In genomic region chr19:38496116-38496515, GRCh38 we compare ENCODE assay signal across 1 cellular context.
TF ChIP-seq lines count a peak whose summit lies in the region.

No MANE protein-coding gene starts in this region.

TF ChIP-seq in HCT116, 20 proteins besides CTCF, POLR2A, EP300 and RAD21:
- TF ChIP-seq EZH2 (IDR thresholded peaks at IDR 0.05) (no peak), CBX3 (IDR thresholded peaks at IDR 0.05; ENCODE audit: low read depth) (no peak), JUND (IDR thresholded peaks at IDR 0.05) (no peak), EGR1 (IDR thresholded peaks at IDR 0.05; ENCODE audit: low read depth) (no peak), FOSL1 (IDR thresholded peaks at IDR 0.05; ENCODE audit: low read depth) (no peak), SRF (IDR thresholded peaks at IDR 0.05; ENCODE audit: low read depth) (no peak), ELF1 (IDR thresholded peaks at IDR 0.05; ENCODE audit: borderline replicate concordance, low read depth) (no peak), ZNF274 (IDR thresholded peaks at IDR 0.05; ENCODE audit: low read depth, low read length) (no peak), ZBTB33 (IDR thresholded peaks at IDR 0.05; ENCODE audit: extremely low read depth, insufficient replicate concordance, low read length) (no peak)
- TF ChIP-seq, protein P1, sequence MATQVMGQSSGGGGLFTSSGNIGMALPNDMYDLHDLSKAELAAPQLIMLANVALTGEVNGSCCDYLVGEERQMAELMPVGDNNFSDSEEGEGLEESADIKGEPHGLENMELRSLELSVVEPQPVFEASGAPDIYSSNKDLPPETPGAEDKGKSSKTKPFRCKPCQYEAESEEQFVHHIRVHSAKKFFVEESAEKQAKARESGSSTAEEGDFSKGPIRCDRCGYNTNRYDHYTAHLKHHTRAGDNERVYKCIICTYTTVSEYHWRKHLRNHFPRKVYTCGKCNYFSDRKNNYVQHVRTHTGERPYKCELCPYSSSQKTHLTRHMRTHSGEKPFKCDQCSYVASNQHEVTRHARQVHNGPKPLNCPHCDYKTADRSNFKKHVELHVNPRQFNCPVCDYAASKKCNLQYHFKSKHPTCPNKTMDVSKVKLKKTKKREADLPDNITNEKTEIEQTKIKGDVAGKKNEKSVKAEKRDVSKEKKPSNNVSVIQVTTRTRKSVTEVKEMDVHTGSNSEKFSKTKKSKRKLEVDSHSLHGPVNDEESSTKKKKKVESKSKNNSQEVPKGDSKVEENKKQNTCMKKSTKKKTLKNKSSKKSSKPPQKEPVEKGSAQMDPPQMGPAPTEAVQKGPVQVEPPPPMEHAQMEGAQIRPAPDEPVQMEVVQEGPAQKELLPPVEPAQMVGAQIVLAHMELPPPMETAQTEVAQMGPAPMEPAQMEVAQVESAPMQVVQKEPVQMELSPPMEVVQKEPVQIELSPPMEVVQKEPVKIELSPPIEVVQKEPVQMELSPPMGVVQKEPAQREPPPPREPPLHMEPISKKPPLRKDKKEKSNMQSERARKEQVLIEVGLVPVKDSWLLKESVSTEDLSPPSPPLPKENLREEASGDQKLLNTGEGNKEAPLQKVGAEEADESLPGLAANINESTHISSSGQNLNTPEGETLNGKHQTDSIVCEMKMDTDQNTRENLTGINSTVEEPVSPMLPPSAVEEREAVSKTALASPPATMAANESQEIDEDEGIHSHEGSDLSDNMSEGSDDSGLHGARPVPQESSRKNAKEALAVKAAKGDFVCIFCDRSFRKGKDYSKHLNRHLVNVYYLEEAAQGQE (IDR thresholded peaks at IDR 0.05; ENCODE audit: low read depth) = no peak
- TF ChIP-seq, protein P2, sequence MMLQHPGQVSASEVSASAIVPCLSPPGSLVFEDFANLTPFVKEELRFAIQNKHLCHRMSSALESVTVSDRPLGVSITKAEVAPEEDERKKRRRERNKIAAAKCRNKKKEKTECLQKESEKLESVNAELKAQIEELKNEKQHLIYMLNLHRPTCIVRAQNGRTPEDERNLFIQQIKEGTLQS (IDR thresholded peaks at IDR 0.05) = no peak
TF ChIP-seq in HCT116: peak in this region for 0.
